In the genomic region with DNA sequence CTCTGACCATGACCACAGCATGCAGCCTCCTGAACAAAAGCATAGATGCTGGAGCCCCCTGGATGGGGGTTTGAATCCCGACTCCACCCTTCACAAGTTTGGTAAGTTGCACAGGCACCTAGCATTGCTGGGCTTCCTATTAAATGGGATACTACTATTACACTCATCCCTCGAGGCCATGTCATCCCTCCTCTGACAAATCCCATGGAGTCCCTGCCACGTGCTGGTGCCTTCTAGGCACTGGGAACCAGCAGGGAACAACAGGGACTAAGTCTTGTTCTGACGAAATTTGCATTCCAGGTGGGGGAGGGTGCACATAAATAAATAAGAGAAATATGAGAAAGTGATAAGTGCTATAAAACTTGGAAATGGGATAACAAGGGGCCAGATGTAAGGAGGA, we compare ENCODE assay signal across 20 cellular contexts.
"Had no signal": no experiment of that assay in that cellular context is flagged by ENCODE, and none has a peak within 500 bp of the region (broad histone marks: within the 10 kb centered on the region; RNA-seq: fewer than 3 reads in every experiment).

No MANE protein-coding gene starts in this region.

- H3K4me3 ChIP-seq: dorsolateral prefrontal cortex, gastrocnemius medialis, mucosa of descending colon, smooth muscle cell, suprapubic skin, vagina had no signal

- DNase-seq: dorsolateral prefrontal cortex; effector CD4-positive, alpha-beta T cell; gastrocnemius medialis; head of caudate nucleus; kidney; mesenchymal stem cell; naive B cell; stimulated activated CD4-positive, alpha-beta T cell treated with anti-CD3 and anti-CD28 coated beads, Interleukin-12 subunit alpha, Interleukin-12 subunit beta, amount 100 ng/mL, for 4 hours; stimulated activated CD4-positive, alpha-beta T cell treated with anti-CD3 and anti-CD28 coated beads, Interleukin-1b, Interleukin-23, amount 100 ng/mL, for 48 hours; stimulated activated CD4-positive, alpha-beta T cell treated with anti-CD3 and anti-CD28 coated beads, Interleukin-4, amount 100 ng/mL, for 1 hour; stimulated activated CD8-positive, alpha-beta memory T cell treated with anti-CD3 and anti-CD28 coated beads, Interleukin-4, amount 100 ng/mL, for 48 hours; stimulated activated naive CD4-positive, alpha-beta T cell; stimulated activated naive CD8-positive, alpha-beta T cell treated with anti-CD3 and anti-CD28 coated beads, Interleukin-15, amount 100 ng/mL, for 72 hours had no signal

- H3K36me3 ChIP-seq: gastrocnemius medialis, suprapubic skin, vagina had no signal

- H3K9ac ChIP-seq: parathyroid adenoma had no signal

- H2AFZ ChIP-seq: parathyroid adenoma had no signal

- H3K27ac ChIP-seq: gastrocnemius medialis, parathyroid adenoma, suprapubic skin, vagina had no signal

- ATAC-seq: gastrocnemius medialis; mucosa of descending colon; natural killer cell treated with Interleukin-12 subunit alpha and Interleukin-12 subunit beta and Interleukin-15 and Interleukin-18, amount 100 ng/mL, for 72 hours; sciatic nerve; stimulated activated naive CD8-positive, alpha-beta T cell treated with anti-CD3 and anti-CD28 coated beads, Interleukin-15, amount 100 ng/mL, for 72 hours had no signal

- H3K27me3 ChIP-seq: dorsolateral prefrontal cortex, gastrocnemius medialis, suprapubic skin, vagina had no signal

- H3K79me2 ChIP-seq: parathyroid adenoma had no signal

- H3K4me1 ChIP-seq: parathyroid adenoma had no signal

- H3K4me2 ChIP-seq: smooth muscle cell had no signal

- H3K9me3 ChIP-seq: gastrocnemius medialis, mucosa of descending colon, suprapubic skin, vagina had no signal
